13 cellular contexts compared by ENCODE assay signal in genomic region chr1:58250587-58250948, GRCh38.
DNase-seq lines count a peak whose midpoint lies in the region; ATAC-seq, FAIRE-seq and TF ChIP-seq lines count a peak whose summit lies in the region.
"Had no signal": no experiment of that assay in that cellular context is flagged by ENCODE, and none has a peak within 500 bp of the region (broad histone marks: within the 10 kb centered on the region; RNA-seq: fewer than 3 reads in every experiment).

No MANE protein-coding gene starts in this region.

- 0 out of 2 replicates have a peak overlapping the region, but pooled peaks have one; percentile 9 for H3K4me2 ChIP-seq in HepG2 (ENCODE audit: low read depth, low read length)
- H3K4me2 ChIP-seq in H1 (ENCODE audit: insufficient read depth in 1 of 2, low read depth in 2 of 2, low read length in 2 of 2) = peak overlapping the region; percentile 84 to 98
- no peak overlapping the region for H3K4me2 ChIP-seq in neural cell (ENCODE audit: low read length)
- H3K4me2 ChIP-seq: A549 had no signal

- H3K23me2 ChIP-seq in H1 (ENCODE audit: low read depth, low read length) = peaks cover 13% of the 10 kb centered on the region

- TF ChIP-seq EP300 in HepG2 (IDR thresholded peaks at IDR 0.05; ENCODE audit: low read depth in 2 of 2, low read length in 2 of 2) (no peak), HepG2 (CRISPR knock-in tag; IDR thresholded peaks at IDR 0.05; ENCODE audit: borderline replicate concordance) (no peak), H1 (IDR thresholded peaks at IDR 0.05; ENCODE audit: borderline replicate concordance in 1 of 2, low read depth in 2 of 2, low read length in 2 of 2) (no peak), neural cell (conservative IDR thresholded peaks at IDR 0.05; ENCODE audit: poor library complexity, severe bottlenecking) (no peak)

- H3K9ac ChIP-seq in HepG2 (ENCODE audit: insufficient read depth, low read depth, low read length) = no peak overlapping the region
- H3K9ac ChIP-seq in H1 (replicated peaks in 1 of 4; ENCODE audit: extremely low read depth in 1 of 4, low read depth in 3 of 4, low read length in 3 of 4) = no peak overlapping the region
- H3K9ac ChIP-seq in neural cell (ENCODE audit: low read length) = peak overlapping the region; percentile 79
- H3K9ac ChIP-seq: parathyroid adenoma had no signal

- H4K91ac ChIP-seq in H1 (replicated peaks; ENCODE audit: insufficient read length, low read length) = no peak overlapping the region

- H4K20me1 ChIP-seq in HepG2 (ENCODE audit: insufficient read depth, low read length) (no peaks in the 10 kb centered on the region), H1 (replicated peaks in 1 of 2; ENCODE audit: control insufficient read depth in 1 of 2, insufficient read depth in 2 of 2, low read length in 2 of 2) (peaks cover 0 to 6% of the 10 kb centered on the region in 2 experiments), neural cell (ENCODE audit: insufficient read depth) (no peaks in the 10 kb centered on the region)

- H3K79me1 ChIP-seq in H1 (ENCODE audit: low read depth, low read length) = peaks cover 4% of the 10 kb centered on the region; the same call in 1 of the 2 replicates

- H3K9me2 ChIP-seq in neural cell (ENCODE audit: insufficient read depth, low read length) = no peaks in the 10 kb centered on the region

- H2AK5ac ChIP-seq in H1 (ENCODE audit: low read depth, low read length) = no peak overlapping the region

- no peak overlapping the region for H3K56ac ChIP-seq in H1 (replicated peaks; ENCODE audit: insufficient read length, low read depth, low read length)

- TF ChIP-seq POLR2A in HepG2 (IDR thresholded peaks at IDR 0.05; ENCODE audit: insufficient read depth in 1 of 2, low read depth in 2 of 2, low read length in 2 of 2) = no peak
- TF ChIP-seq POLR2A in right lobe of liver (IDR thresholded peaks at IDR 0.05) = no peak
- TF ChIP-seq POLR2A in H1 (IDR thresholded peaks at IDR 0.05; ENCODE audit: control extremely low read depth in 1 of 2, low read depth in 2 of 2, low read length in 2 of 2) = no peak

- H3K4me3 ChIP-seq in HepG2 (replicated peaks in 1 of 3; ENCODE audit: insufficient read depth in 1 of 3, low read depth in 2 of 3, low read length in 3 of 3) (no peak overlapping the region), right lobe of liver (no peak overlapping the region), H1 (ENCODE audit: extremely low read depth in 1 of 4, insufficient read depth in 2 of 4, low read depth in 3 of 4, low read length in 4 of 4) (peak overlapping the region; percentile 63 to 77 (median 70)), neural cell (ENCODE audit: low read length) (peak overlapping the region; percentile 94)
- H3K4me3 ChIP-seq: A549 had no signal

- no peak overlapping the region for H2BK120ac ChIP-seq in H1 (replicated peaks; ENCODE audit: low read depth, low read length)

- H3K27me3 ChIP-seq in HepG2 (ENCODE audit: control insufficient read depth in 1 of 2, insufficient read depth in 2 of 2, low read length in 2 of 2) (peaks cover 1 to 24% of the 10 kb centered on the region in 2 experiments; a peak in 3 of 5 replicates), right lobe of liver (peaks cover 7 to 8% of the 10 kb centered on the region in 2 donors), H1 (replicated peaks in 1 of 4; ENCODE audit: control insufficient read depth in 3 of 4, extremely low read depth in 1 of 4, insufficient read depth in 3 of 4, low read length in 3 of 4) (peaks cover 2 to 20% (median 19%) of the 10 kb centered on the region in 4 experiments), neural cell (ENCODE audit: insufficient read depth, low read depth, low read length) (peaks cover 10% of the 10 kb centered on the region)
- H3K27me3 ChIP-seq: Peyer's patch had no signal

- peaks cover 3% of the 10 kb centered on the region for H3F3A ChIP-seq in neural cell (ENCODE audit: insufficient read depth, low read length, poor library complexity, severe bottlenecking)

- FAIRE-seq in HepG2 (lab: Jason Lieb, UNC) = no peak
- FAIRE-seq in H1 (lab: Jason Lieb, UNC) = no peak
- FAIRE-seq: A549 had no signal

- no peak; the same call in 2 of the 3 replicates for ATAC-seq in HepG2
- ATAC-seq in right lobe of liver = no peak
- no peak for ATAC-seq in HG03108 (IDR thresholded peaks at IDR 0.05; ENCODE audit: unreplicated experiment)
- ATAC-seq: A549 had no signal

- BruUV-seq in HepG2 (replicated peaks; lab: Mats Ljungman, UMichigan) = no TSS peak

- in situ Hi-C loops in HepG2 (cut with HindIII; ENCODE audit: extremely low pct_ligation_motif_present, low pct_unique_long_range_greater_than_20kb) = no loop called here

- no peaks in the 10 kb centered on the region for H3K9me3 ChIP-seq in HepG2 (ENCODE audit: low read length)
- no peaks in the 10 kb centered on the region for H3K9me3 ChIP-seq in right lobe of liver
- no peaks in the 10 kb centered on the region for H3K9me3 ChIP-seq in H1 (ENCODE audit: insufficient read depth in 2 of 2, low read depth in 1 of 2, low read length in 1 of 2)
- H3K9me3 ChIP-seq in neural cell (ENCODE audit: low read length) = no peaks in the 10 kb centered on the region
- H3K9me3 ChIP-seq: A549, Peyer's patch had no signal

- H3K4me1 ChIP-seq in HepG2 (ENCODE audit: insufficient read depth, low read length) (no peaks in the 10 kb centered on the region), right lobe of liver (peaks cover 0 to 13% (median 0%) of the 10 kb centered on the region in 4 donors), H1 (replicated peaks in 1 of 4; ENCODE audit: control insufficient read depth in 3 of 4, insufficient read depth in 4 of 4, low read length in 3 of 4) (peaks cover 8 to 11% (median 10%) of the 10 kb centered on the region in 4 experiments; a peak in 6 of 7 replicates)
- H3K4me1 ChIP-seq: A549, parathyroid adenoma had no signal

- 16% methylated on average over 7 of the region's 9 CpGs for WGBS in HepG2 (ENCODE audit: low lambda C conversion rate)
- 25% methylated on average over 2 of the region's 9 CpGs for WGBS in right lobe of liver (ENCODE audit: insufficient coverage, low coverage, low lambda C conversion rate, missing lambda C conversion rate)
- WGBS in H1 (ENCODE audit: extremely low coverage in 1 of 2, insufficient coverage in 1 of 2, insufficient read length in 1 of 2, insufficient replicate concordance in 2 of 2, low coverage in 1 of 2, low lambda C conversion rate in 2 of 2, missing lambda C conversion rate in 1 of 2), 2 experiments = 10% methylated on average over 9 of the region's 9 CpGs; no CpG with 5 or more reads in 1 of the 2 experiments

- 0 out of 2 replicates have a peak overlapping the region, but pooled peaks have one; percentile 21 for H2BK12ac ChIP-seq in H1 (ENCODE audit: low read depth, low read length)

- no peak overlapping the region for H3K14ac ChIP-seq in H1 (ENCODE audit: insufficient read length)

- H2BK20ac ChIP-seq in H1 (ENCODE audit: low read length) = peak overlapping the region; percentile 67; the same call in 1 of the 2 replicates

- no peak overlapping the region for H3K27ac ChIP-seq in HepG2 (ENCODE audit: extremely low read length, insufficient read depth, low read length)
- no peak overlapping the region for H3K27ac ChIP-seq in right lobe of liver
- no peak overlapping the region for H3K27ac ChIP-seq in H1 (ENCODE audit: low read depth, low read length)
- H3K27ac ChIP-seq in neural cell (ENCODE audit: low read length) = peak overlapping the region; percentile 82
- H3K27ac ChIP-seq: A549, parathyroid adenoma, Peyer's patch had no signal

- no peak overlapping the region for H4K8ac ChIP-seq in H1 (ENCODE audit: extremely low read depth, insufficient read depth, low read length)

- no peak overlapping the region for H2AFZ ChIP-seq in HepG2 (ENCODE audit: low read length)
- peak overlapping the region; percentile 88 for H2AFZ ChIP-seq in H1 (ENCODE audit: low read length)
- H2AFZ ChIP-seq in neural cell (ENCODE audit: low read depth, low read length) = no peak overlapping the region
- H2AFZ ChIP-seq: parathyroid adenoma had no signal

- intact Hi-C loops in HepG2 (cut with micrococcal nuclease; ENCODE audit: unreplicated experiment) (no loop called here), right lobe of liver (cut with DNase I) (no loop called here)

- H3K79me2 ChIP-seq in HepG2 (ENCODE audit: insufficient read depth, low read length) = no peaks in the 10 kb centered on the region
- peaks cover 0 to 11% of the 10 kb centered on the region in 2 experiments; a peak in 2 of 4 replicates for H3K79me2 ChIP-seq in H1 (ENCODE audit: control insufficient read depth in 1 of 2, insufficient read depth in 2 of 2, low read length in 2 of 2)
- H3K79me2 ChIP-seq in neural cell (replicated peaks; ENCODE audit: insufficient read depth, low read length) = no peaks in the 10 kb centered on the region
- H3K79me2 ChIP-seq: parathyroid adenoma had no signal

- TF ChIP-seq RAD21 in HepG2 (CRISPR knock-in tag; IDR thresholded peaks at IDR 0.05) = no peak
- TF ChIP-seq RAD21 in H1 (IDR thresholded peaks at IDR 0.05 in 1 of 2, conservative IDR thresholded peaks at IDR 0.05 in 1 of 2; ENCODE audit: low read depth in 2 of 2, low read length in 2 of 2) = no peak
- TF ChIP-seq RAD21 in neural cell (conservative IDR thresholded peaks at IDR 0.05) = no peak

- CTCF ChIA-PET in HepG2 (lab: Yijun Ruan, JAX; ENCODE audit: low intra/inter-chr PET ratio, low total read pairs) = no interaction called here
- CTCF ChIA-PET in H1 (lab: Charles Lee; ENCODE audit: partially characterized antibody) = interaction anchor here (0.6 to 4.8 kb wide), 17 partner anchors 11 to 325 kb away, joined by 3 to 42 read pairs (median 4); partner anchors contain the start of gene OMA1

- no peak overlapping the region for H3K23ac ChIP-seq in H1 (ENCODE audit: insufficient read length)

- H3K4ac ChIP-seq in H1 (replicated peaks; ENCODE audit: insufficient read length, low read depth, low read length) = no peak overlapping the region

- no peak overlapping the region for H4K5ac ChIP-seq in H1 (ENCODE audit: insufficient read length, low read depth, low read length)

- DNase-seq in HepG2 (ENCODE audit: low spot score) = no peak
- no peak for DNase-seq in right lobe of liver
- DNase-seq in H1 (ENCODE audit: low read depth in 1 of 2, low spot score in 2 of 2) = no peak
- no peak for DNase-seq in stimulated activated CD4-positive, alpha-beta T cell treated with anti-CD3 and anti-CD28 coated beads, Interleukin-2, amount 100 ng/mL, for 48 hours
- no peak for DNase-seq in activated T-cell treated with anti-CD3 and anti-CD28 coated beads, Interleukin-2, amount 50 U/mL, for 1 hour
- DNase-seq in stimulated activated CD4-positive, alpha-beta T cell treated with anti-CD3 and anti-CD28 coated beads, Interleukin-2, amount 100 ng/mL, for 24 hours = no peak
- DNase-seq: central memory CD4-positive, alpha-beta T cell; NCI-H187 treated with DMSO at 0.1 percent for 48 hours; Peyer's patch had no signal

- no peaks in the 10 kb centered on the region for H3K36me3 ChIP-seq in HepG2 (replicated peaks in 1 of 2; ENCODE audit: control insufficient read depth in 1 of 2, insufficient read depth in 2 of 2, low read length in 2 of 2)
- H3K36me3 ChIP-seq in right lobe of liver = no peaks in the 10 kb centered on the region
- H3K36me3 ChIP-seq in H1 (ENCODE audit: control insufficient read depth in 2 of 4, insufficient read depth in 4 of 4, low read length in 3 of 4) = no peaks in the 10 kb centered on the region
- no peaks in the 10 kb centered on the region for H3K36me3 ChIP-seq in neural cell (ENCODE audit: insufficient read depth, low read length)
- H3K36me3 ChIP-seq: Peyer's patch had no signal

- POLR2A ChIA-PET in HepG2 (lab: Yijun Ruan, JAX) (no interaction called here), H1 (lab: Charles Lee; ENCODE audit: partially characterized antibody) (interaction anchor here (0.6 kb wide), 2 partner anchors 12 to 13 kb away, joined by 3 to 5 read pairs; no protein-coding TSS in a partner anchor)

- H2BK15ac ChIP-seq in H1 (ENCODE audit: low read length) = no peak overlapping the region

- TF ChIP-seq CTCF in HepG2 (CRISPR knock-in tag; IDR thresholded peaks at IDR 0.05) (no peak), right lobe of liver (IDR thresholded peaks at IDR 0.05) (no peak), H1 (IDR thresholded peaks at IDR 0.05; ENCODE audit: control extremely low read depth in 1 of 3, insufficient read depth in 1 of 3, low read depth in 1 of 3, low read length in 3 of 3) (peak in 1 of 3 experiments; percentile 30; a peak in 1 of 4 replicates), neural cell (IDR thresholded peaks at IDR 0.05; ENCODE audit: poor library complexity, severe bottlenecking) (no peak)

- peak overlapping the region; percentile 49; the same call in 1 of the 2 replicates for H3K18ac ChIP-seq in H1 (ENCODE audit: extremely low read depth, low read length)

- H2BK5ac ChIP-seq in H1 (ENCODE audit: low read depth, low read length) = no peak overlapping the region

Comparison
In these comparisons a context has a peak if more than half of its experiments do, and no peak if none do; other contexts are left out.
1. H3K4me3 ChIP-seq: peak in H1 (4 of 4) and neural cell (single experiment); none in HepG2 (0 of 3) and right lobe of liver (0 of 3).
2. Of the 41 proteins assayed by ChIP-seq in both HepG2 and H1: peak only in HepG2: none; only in H1: MAX; in both: none; in neither: 39; mixed calls (peak in some experiments, not most) for 1.